In the genomic region with DNA sequence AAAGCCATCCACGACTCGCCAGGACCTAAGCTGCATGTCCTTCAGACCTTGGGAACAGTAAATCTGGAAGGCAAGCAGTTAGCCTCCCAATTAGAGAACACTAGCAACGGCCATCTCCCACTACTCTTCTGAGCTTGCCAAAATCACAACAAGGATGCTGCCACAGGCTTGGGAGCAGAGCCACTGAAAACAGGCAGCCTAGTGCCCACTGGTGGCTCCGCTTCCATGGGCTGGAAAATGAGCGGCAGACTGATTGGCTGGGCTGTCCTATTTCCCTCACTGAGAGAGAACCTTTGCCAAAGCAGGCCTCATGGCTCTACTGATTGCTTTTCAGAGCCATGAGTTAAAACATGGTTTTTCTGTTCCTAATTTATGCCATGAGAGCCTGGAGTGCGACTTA, we compare ENCODE assay signal across 15 cellular contexts.
A peak's percentile ranks its signal among the peaks of the same experiment; 100 is the strongest.
DNase-seq lines count a peak whose midpoint lies in the region; ATAC-seq, FAIRE-seq and TF ChIP-seq lines count a peak whose summit lies in the region.
"Had no signal": no experiment of that assay in that cellular context is flagged by ENCODE, and none has a peak within 500 bp of the region (broad histone marks: within the 10 kb centered on the region; RNA-seq: fewer than 3 reads in every experiment).

No MANE protein-coding gene starts in this region.

- H3K36me3 Mint-ChIP-seq in WTC11 (no peaks in the 10 kb centered on the region), nephron (ENCODE audit: low read depth) (peaks cover 7% of the 10 kb centered on the region)

- no peak for DNase-seq in D721Med (ENCODE audit: insufficient read length, low spot score)
- no peak for DNase-seq in WTC11 (ENCODE audit: low spot score)
- DNase-seq in globus pallidus (ENCODE audit: low spot score) = peak; percentile 20
- DNase-seq in retina = no peak
- no peak for DNase-seq in HPDE6-E6E7 (ENCODE audit: extremely low spot score)
- DNase-seq: activated CD8-positive, alpha-beta memory T cell treated with anti-CD3 and anti-CD28 coated beads for 24 hours; amniotic stem cell; esophagus squamous epithelium; NCI-H226; stimulated activated naive CD4-positive, alpha-beta T cell had no signal

- CTCF ChIA-PET in WTC11 (lab: Charles Lee) = interaction anchor here (0.6 to 2.2 kb wide), 6 partner anchors 13 to 616 kb away, joined by 3 to 27 read pairs (median 4); a partner anchor contains a TSS

- peak; percentile 69 for ATAC-seq in WTC11
- ATAC-seq in GM19035 (IDR thresholded peaks at IDR 0.05; ENCODE audit: unreplicated experiment) = no peak
- ATAC-seq in HG02623 (IDR thresholded peaks at IDR 0.05; ENCODE audit: unreplicated experiment) = no peak

- H3K4me1 Mint-ChIP-seq in WTC11 = peaks cover 4% of the 10 kb centered on the region
- H3K4me1 Mint-ChIP-seq in nephron = peaks cover 30% of the 10 kb centered on the region

- no peak overlapping the region for H3K27ac Mint-ChIP-seq in WTC11
- peak overlapping the region; percentile 65 to 88 (median 79) for H3K27ac Mint-ChIP-seq in nephron
- H3K27ac Mint-ChIP-seq: activated T-helper 2 cell treated with anti-CD3 and anti-CD28 coated beads, Interferon-gamma antibody, Interleukin-2, Interleukin-4, amounts not matched to agents 10 μg/mL and 5 μg/mL and 100 μg/mL, durations not matched to agents 14 hours and 24 hours and 36 hours had no signal

- peak; percentile 38 for TF ChIP-seq CTCF in D721Med (IDR thresholded peaks at IDR 0.05; ENCODE audit: insufficient read depth, missing control alignments)
- TF ChIP-seq CTCF in WTC11 (IDR thresholded peaks at IDR 0.05) = no peak
- no peak for TF ChIP-seq CTCF in nephron (IDR thresholded peaks at IDR 0.05; ENCODE audit: unreplicated experiment in 3 of 3)

- H3K4me3 Mint-ChIP-seq in WTC11 (no peak overlapping the region), nephron (no peak overlapping the region)

- POLR2A ChIA-PET in WTC11 (lab: Charles Lee) = interaction anchor here (0.6 kb wide), 1 partner anchor 13 kb away, joined by 3 read pairs; no protein-coding TSS in a partner anchor

- FAIRE-seq in D721Med (lab: Jason Lieb, UNC) = no peak
- FAIRE-seq: TTC549 had no signal

- H3K27me3 Mint-ChIP-seq in WTC11 (ENCODE audit: low read depth) (no peaks in the 10 kb centered on the region), nephron (ENCODE audit: low read depth) (peaks cover 4% of the 10 kb centered on the region)

- H3K9me3 Mint-ChIP-seq in WTC11 (no peaks in the 10 kb centered on the region), nephron (peaks cover 10% of the 10 kb centered on the region)
- H3K9me3 Mint-ChIP-seq: activated T-helper 2 cell treated with anti-CD3 and anti-CD28 coated beads, Interferon-gamma antibody, Interleukin-2, Interleukin-4, amounts not matched to agents 10 μg/mL and 5 μg/mL and 100 μg/mL, durations not matched to agents 14 hours and 24 hours and 36 hours had no signal

TF ChIP-seq in WTC11, 78 proteins besides CTCF, POLR2A, EP300 and RAD21:
- TF ChIP-seq FOXJ3 (CRISPR knock-in tag; IDR thresholded peaks at IDR 0.05; ENCODE audit: borderline replicate concordance) (no peak), JUN (CRISPR knock-in tag; IDR thresholded peaks at IDR 0.05) (no peak), PRRX2 (CRISPR knock-in tag; IDR thresholded peaks at IDR 0.05) (no peak), NR3C1 (CRISPR knock-in tag; conservative IDR thresholded peaks at IDR 0.05; ENCODE audit: low read depth) (no peak), ZNF232 (CRISPR knock-in tag; IDR thresholded peaks at IDR 0.05) (no peak), TP53 (CRISPR knock-in tag; IDR thresholded peaks at IDR 0.05) (no peak), KAT7 (CRISPR knock-in tag; IDR thresholded peaks at IDR 0.05; ENCODE audit: borderline replicate concordance) (no peak), TEAD1 (CRISPR knock-in tag; IDR thresholded peaks at IDR 0.05) (no peak)
- TF ChIP-seq, protein P1, sequence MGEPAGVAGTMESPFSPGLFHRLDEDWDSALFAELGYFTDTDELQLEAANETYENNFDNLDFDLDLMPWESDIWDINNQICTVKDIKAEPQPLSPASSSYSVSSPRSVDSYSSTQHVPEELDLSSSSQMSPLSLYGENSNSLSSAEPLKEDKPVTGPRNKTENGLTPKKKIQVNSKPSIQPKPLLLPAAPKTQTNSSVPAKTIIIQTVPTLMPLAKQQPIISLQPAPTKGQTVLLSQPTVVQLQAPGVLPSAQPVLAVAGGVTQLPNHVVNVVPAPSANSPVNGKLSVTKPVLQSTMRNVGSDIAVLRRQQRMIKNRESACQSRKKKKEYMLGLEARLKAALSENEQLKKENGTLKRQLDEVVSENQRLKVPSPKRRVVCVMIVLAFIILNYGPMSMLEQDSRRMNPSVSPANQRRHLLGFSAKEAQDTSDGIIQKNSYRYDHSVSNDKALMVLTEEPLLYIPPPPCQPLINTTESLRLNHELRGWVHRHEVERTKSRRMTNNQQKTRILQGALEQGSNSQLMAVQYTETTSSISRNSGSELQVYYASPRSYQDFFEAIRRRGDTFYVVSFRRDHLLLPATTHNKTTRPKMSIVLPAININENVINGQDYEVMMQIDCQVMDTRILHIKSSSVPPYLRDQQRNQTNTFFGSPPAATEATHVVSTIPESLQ (CRISPR knock-in tag; IDR thresholded peaks at IDR 0.05) = no peak
- TF ChIP-seq, protein P2, sequence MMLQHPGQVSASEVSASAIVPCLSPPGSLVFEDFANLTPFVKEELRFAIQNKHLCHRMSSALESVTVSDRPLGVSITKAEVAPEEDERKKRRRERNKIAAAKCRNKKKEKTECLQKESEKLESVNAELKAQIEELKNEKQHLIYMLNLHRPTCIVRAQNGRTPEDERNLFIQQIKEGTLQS (CRISPR knock-in tag; conservative IDR thresholded peaks at IDR 0.05) = no peak
TF ChIP-seq in WTC11: peak in this region for 0.
